In genomic region chr18:63969965-63970802, GRCh38 we compare ENCODE assay signal across 8 cellular contexts. TPM values are rescaled to one million over a fixed set of nuclear protein-coding genes. Genes with fewer than 3 reads are reported as not detected.
DNase-seq lines count a peak whose midpoint lies in the region; ATAC-seq and TF ChIP-seq lines count a peak whose summit lies in the region.

TSS of gene SERPINB8 (plus strand) at chr18:63970081. CDS start at chr18:63978309, 8,228 bp downstream.

- H3K4me3 ChIP-seq in CD8-positive, alpha-beta T cell (ENCODE audit: low read depth, low read length): peak within 1 kb of the TSS; percentile 97
- H3K4me3 ChIP-seq in NT2/D1 (ENCODE audit: insufficient read length, low read depth): peak within 1 kb of the TSS; percentile 70

- H3K4me1 ChIP-seq in CD8-positive, alpha-beta T cell (ENCODE audit: insufficient read depth, low read length): peaks cover 16% of the 10 kb centered on the region
- H3K4me1 ChIP-seq in NT2/D1 (ENCODE audit: insufficient read depth, insufficient read length): no peaks in the 10 kb centered on the region

- H3K9me3 ChIP-seq in CD8-positive, alpha-beta T cell (ENCODE audit: low read length): no peaks in the 10 kb centered on the region
- no peaks in the 10 kb centered on the region for H3K9me3 ChIP-seq in NT2/D1 (ENCODE audit: insufficient read depth, low read length)

- CTCF ChIA-PET in CD8-positive, alpha-beta T cell (lab: Charles Lee): no interaction called here

- no peaks in the 10 kb centered on the region for H3K9me3 Mint-ChIP-seq in CD8-positive, alpha-beta T cell

- POLR2A ChIA-PET in CD8-positive, alpha-beta T cell (lab: Charles Lee): no interaction called here

- peak; percentile 87 for ATAC-seq in CD8-positive, alpha-beta T cell
- peak; percentile 86 for ATAC-seq in GM21360 (IDR thresholded peaks at IDR 0.05; ENCODE audit: unreplicated experiment)

- H3K27ac ChIP-seq in CD8-positive, alpha-beta T cell (ENCODE audit: low read depth, low read length): peak within 1 kb of the TSS; percentile 78
- peak within 1 kb of the TSS; percentile 100 for H3K27ac ChIP-seq in epithelial cell of prostate

- DNase-seq in CD8-positive, alpha-beta T cell: peak; percentile 48 to 85 (median 77)
- DNase-seq in HT-29 (ENCODE audit: low spot score) (peak; percentile 82), NT2/D1 (ENCODE audit: low read depth, low spot score) (peak; percentile 71), activated T-cell treated with anti-CD3 and anti-CD28 coated beads for 48 hours (ENCODE audit: low read depth) (peak; percentile 71), epithelial cell of prostate (ENCODE audit: low read depth, low spot score) (peak; percentile 86), mucosa of gallbladder (ENCODE audit: low spot score) (peak; percentile 94)
- DNase-seq in stimulated activated CD8-positive, alpha-beta memory T cell treated with anti-CD3 and anti-CD28 coated beads, Interleukin-4, amount 100 ng/mL, for 24 hours (ENCODE audit: low read depth): peak; percentile 58

- H3K27me3 Mint-ChIP-seq in CD8-positive, alpha-beta T cell (ENCODE audit: low read depth): no peaks in the 10 kb centered on the region

- no peak for TF ChIP-seq CTCF in CD8-positive, alpha-beta T cell (IDR thresholded peaks at IDR 0.05)

- H3K36me3 Mint-ChIP-seq in CD8-positive, alpha-beta T cell: peaks cover 3% of the 10 kb centered on the region

- H3K4me3 Mint-ChIP-seq in CD8-positive, alpha-beta T cell: peak within 1 kb of the TSS; percentile 98

- peak within 1 kb of the TSS; percentile 96 for H3K27ac Mint-ChIP-seq in CD8-positive, alpha-beta T cell

- peak within 1 kb of the TSS; percentile 81 for H3K9ac ChIP-seq in NT2/D1 (ENCODE audit: insufficient read length, low read depth)

- intact Hi-C loops in CD8-positive, alpha-beta T cell (cut with DNase I, micrococcal nuclease): loop anchor here (1.0 to 10.0 kb wide), 7 partner anchors 545 to 1785 kb away; partner anchors contain the start of genes PIGN (in 2 of the 2), RELCH (in 2 of the 2), VPS4B (in 2 of the 2) and KDSR (in 1 of the 2)

- H3K4me1 Mint-ChIP-seq in CD8-positive, alpha-beta T cell (ENCODE audit: low read depth): peaks cover 41% of the 10 kb centered on the region

- H3K36me3 ChIP-seq in CD8-positive, alpha-beta T cell (ENCODE audit: insufficient read depth, low read length): no peaks in the 10 kb centered on the region
- no peaks in the 10 kb centered on the region for H3K36me3 ChIP-seq in NT2/D1 (ENCODE audit: insufficient read depth, insufficient read length, low read length)

- H3K27me3 ChIP-seq in CD8-positive, alpha-beta T cell (ENCODE audit: insufficient read depth, low read length): no peaks in the 10 kb centered on the region
- H3K27me3 ChIP-seq in NT2/D1 (ENCODE audit: insufficient read depth, insufficient read length): peaks cover 13% of the 10 kb centered on the region

RNA-seq across cellular contexts. Expression of gene SERPINB8, which starts in this region (rescaled TPM):
- total RNA-seq in CD8-positive, alpha-beta T cell: 10 to 100 TPM; 14.8 to 15.7 TPM
- total RNA-seq in HT-29 (2014; rRNA removed; shearing (Covaris generic)): 3.4 and 4.8 TPM in 2 replicates
- total RNA-seq in mucosa of gallbladder: 19.5 TPM

Comparison
In these comparisons a context has a peak if more than half of its experiments do, and no peak if none do; other contexts are left out.
1. Peak in every context shown above with its lines: DNase-seq, ATAC-seq, H3K4me3 ChIP-seq and H3K27ac ChIP-seq.